1 cellular context compared by ENCODE assay signal in the genomic region with DNA sequence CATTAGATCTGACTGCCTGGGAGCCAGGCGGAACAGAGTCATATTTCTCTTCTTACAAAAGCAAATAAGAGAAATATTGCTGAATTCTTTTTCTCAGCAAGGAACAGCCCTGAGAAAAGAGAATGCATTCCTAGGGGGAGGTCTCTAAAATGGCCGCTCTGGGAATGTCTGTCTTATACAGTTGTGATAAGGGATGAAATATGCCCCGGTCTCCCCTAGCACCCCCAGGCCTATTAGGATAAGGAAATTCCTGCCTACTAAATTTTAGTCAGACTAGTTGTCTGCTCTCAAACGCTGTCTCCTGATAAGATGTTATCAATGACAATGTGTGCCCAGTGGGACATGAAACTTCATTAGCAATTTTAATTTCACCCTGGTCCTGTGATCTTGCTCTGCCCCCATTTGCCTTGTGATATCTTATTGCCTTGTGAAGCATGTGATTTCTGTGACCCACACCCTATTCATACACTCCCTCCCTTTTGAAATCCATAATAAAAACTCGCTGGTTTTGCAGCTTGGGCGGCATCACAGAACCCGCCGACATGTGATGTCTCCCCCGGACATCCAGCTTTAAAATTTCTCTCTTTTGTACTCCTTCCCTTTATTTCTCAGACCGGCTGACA.
TF ChIP-seq lines count a peak whose summit lies in the region.

No MANE protein-coding gene starts in this region.

TF ChIP-seq in HEK293, 187 proteins besides CTCF, POLR2A, EP300 and RAD21 (continued from another document):
- 0 out of 2 replicates have a peak, but pooled peaks have one; percentile 14 for TF ChIP-seq PATZ1 (tag by site-specific recombination; IDR thresholded peaks at IDR 0.05)
